Comparison of ENCODE assay signal across 17 cellular contexts in genomic region chr2:24453379-24454073, GRCh38. TPM values are rescaled to one million over a fixed set of nuclear protein-coding genes. Genes with fewer than 3 reads are reported as not detected.
DNase-seq lines count a peak whose midpoint lies in the region; ATAC-seq and TF ChIP-seq lines count a peak whose summit lies in the region.
"Had no signal": no experiment of that assay in that cellular context is flagged by ENCODE, and none has a peak within 500 bp of the region (broad histone marks: within the 10 kb centered on the region; RNA-seq: fewer than 3 reads in every experiment).

No MANE protein-coding gene starts in this region.

- H3K9me3 Mint-ChIP-seq in endothelial cell (ENCODE audit: unreplicated experiment) = no peaks in the 10 kb centered on the region

- no peak overlapping the region for H3K27ac Mint-ChIP-seq in endothelial cell (ENCODE audit: unreplicated experiment)
- H3K27ac Mint-ChIP-seq: stimulated activated memory B cell treated with anti-CD40 and anti-IgM and Interleukin-4, amounts not matched to agents 10 μg/mL and 1 μg/mL and 100 μg/mL, for 72 hours; T-helper 1 cell treated with Interleukin-12 subunit alpha and Interleukin-12 subunit beta and Interleukin-4 antibody, amounts not matched to agents 30 μg/mL and 1 μg/mL, for 36 hours had no signal

- H3K4me3 ChIP-seq in left ventricle myocardium inferior (peak overlapping the region; percentile 54), epithelial cell of esophagus (ENCODE audit: low read length) (no peak overlapping the region), parathyroid adenoma (ENCODE audit: low read depth, low read length) (peak overlapping the region; percentile 25)
- no peak overlapping the region for H3K4me3 ChIP-seq in effector memory CD4-positive, alpha-beta T cell (ENCODE audit: insufficient read depth, low read depth, low read length, poor library complexity, severe bottlenecking)

- DNase-seq in left ventricle myocardium inferior = no peak
- no peak for DNase-seq in cardiac septum (ENCODE audit: low spot score)
- peak; percentile 22 for DNase-seq in epithelial cell of esophagus (ENCODE audit: low read depth)
- no peak for DNase-seq in GM13977 (ENCODE audit: low spot score)
- no peak for DNase-seq in endothelial cell (ENCODE audit: low spot score)
- DNase-seq in effector memory CD4-positive, alpha-beta T cell = no peak
- DNase-seq: activated CD4-positive, alpha-beta T cell treated with anti-CD3 and anti-CD28 coated beads for 4 hours; AML-193; DMS 273 treated with DMSO at 0.1 percent for 48 hours; effector CD8-positive, alpha-beta T cell; left colon; NCI-H2081 treated with DMSO at 0.1 percent for 48 hours had no signal

- peaks cover 15% of the 10 kb centered on the region for H3K9me3 ChIP-seq in left ventricle myocardium inferior (replicated peaks)
- H3K9me3 ChIP-seq in parathyroid adenoma (ENCODE audit: control insufficient read depth, low read length) = no peaks in the 10 kb centered on the region
- no peaks in the 10 kb centered on the region for H3K9me3 ChIP-seq in effector memory CD4-positive, alpha-beta T cell (ENCODE audit: control insufficient read depth, low read length)

- H3K4me1 Mint-ChIP-seq in endothelial cell (ENCODE audit: unreplicated experiment) = peaks cover 8% of the 10 kb centered on the region
- H3K4me1 Mint-ChIP-seq: stimulated activated memory B cell treated with anti-CD40 and anti-IgM and Interleukin-4, amounts not matched to agents 10 μg/mL and 1 μg/mL and 100 μg/mL, for 72 hours had no signal

- ATAC-seq in HG03354 (IDR thresholded peaks at IDR 0.05; ENCODE audit: poor library complexity, severe bottlenecking, unreplicated experiment) = no peak
- ATAC-seq: HepG2; left colon; stimulated activated memory B cell treated with anti-CD40 and anti-IgM and Interleukin-4, amounts not matched to agents 10 μg/mL and 1 μg/mL and 100 μg/mL, for 72 hours had no signal

- H3K36me3 Mint-ChIP-seq in endothelial cell (ENCODE audit: low read depth, unreplicated experiment) = peaks cover 8% of the 10 kb centered on the region

- in situ Hi-C loops in GM13977 (cut with MboI; ENCODE audit: low pct_unique_long_range_greater_than_20kb, low sequenced_read_pairs, unreplicated experiment) = no loop called here

- peaks cover 3% of the 10 kb centered on the region for H3K27me3 Mint-ChIP-seq in endothelial cell (ENCODE audit: unreplicated experiment)

- H3K4me3 Mint-ChIP-seq in endothelial cell (ENCODE audit: unreplicated experiment) = no peak overlapping the region
- H3K4me3 Mint-ChIP-seq: stimulated activated memory B cell treated with anti-CD40 and anti-IgM and Interleukin-4, amounts not matched to agents 10 μg/mL and 1 μg/mL and 100 μg/mL, for 72 hours; T-helper 1 cell treated with Interleukin-12 subunit alpha and Interleukin-12 subunit beta and Interleukin-4 antibody, amounts not matched to agents 30 μg/mL and 1 μg/mL, for 36 hours had no signal

- H3K27me3 ChIP-seq in left ventricle myocardium inferior (ENCODE audit: low read depth) = no peaks in the 10 kb centered on the region
- no peaks in the 10 kb centered on the region for H3K27me3 ChIP-seq in parathyroid adenoma (ENCODE audit: control insufficient read depth, insufficient read depth, low read length)
- H3K27me3 ChIP-seq in effector memory CD4-positive, alpha-beta T cell (replicated peaks; ENCODE audit: control insufficient read depth, insufficient read depth, low read length, poor library complexity, severe bottlenecking) = no peaks in the 10 kb centered on the region

- intact Hi-C loops in left ventricle myocardium inferior (cut with micrococcal nuclease) = no loop called here
- intact Hi-C loops in cardiac septum (cut with DNase I) = no loop called here

- no peaks in the 10 kb centered on the region for H3K36me3 ChIP-seq in left ventricle myocardium inferior
- no peaks in the 10 kb centered on the region for H3K36me3 ChIP-seq in parathyroid adenoma (ENCODE audit: control insufficient read depth, insufficient read depth, low read length)
- no peaks in the 10 kb centered on the region for H3K36me3 ChIP-seq in effector memory CD4-positive, alpha-beta T cell (ENCODE audit: control insufficient read depth, insufficient read depth, low read length)

- H3K27ac ChIP-seq in left ventricle myocardium inferior (replicated peaks) (peak overlapping the region; percentile 59), parathyroid adenoma (no peak overlapping the region)
- no peak overlapping the region for H3K27ac ChIP-seq in effector memory CD4-positive, alpha-beta T cell (ENCODE audit: insufficient read depth, low read length, poor library complexity, severe bottlenecking)

- peak overlapping the region; percentile 58 for H3K4me2 ChIP-seq in parathyroid adenoma (ENCODE audit: low read length)

- H3K9ac ChIP-seq in parathyroid adenoma = no peak overlapping the region

- peaks cover 9% of the 10 kb centered on the region for H3K4me1 ChIP-seq in left ventricle myocardium inferior
- peaks cover 2% of the 10 kb centered on the region for H3K4me1 ChIP-seq in parathyroid adenoma
- H3K4me1 ChIP-seq in effector memory CD4-positive, alpha-beta T cell (ENCODE audit: control insufficient read depth, insufficient read depth, low read length, poor library complexity, severe bottlenecking) = no peaks in the 10 kb centered on the region

- H2AFZ ChIP-seq in parathyroid adenoma = peak overlapping the region; percentile 52

- no peak for TF ChIP-seq CTCF in left ventricle myocardium inferior (IDR thresholded peaks at IDR 0.05; ENCODE audit: borderline replicate concordance)
- no peak for TF ChIP-seq CTCF in epithelial cell of esophagus (IDR thresholded peaks at IDR 0.05; ENCODE audit: insufficient read depth, low read depth, low read length, missing control alignments)
- no peak for TF ChIP-seq CTCF in parathyroid adenoma (IDR thresholded peaks at IDR 0.05)
- TF ChIP-seq CTCF in GM13977 (IDR thresholded peaks at IDR 0.05; ENCODE audit: extremely low read depth, insufficient read depth, missing control alignments) = no peak
- no peak for TF ChIP-seq CTCF in endothelial cell (IDR thresholded peaks at IDR 0.05; ENCODE audit: unreplicated experiment)

- H3K79me2 ChIP-seq in parathyroid adenoma = no peaks in the 10 kb centered on the region

RNA-seq across cellular contexts. Expression of gene NCOA1, which starts 37.5 kb away (rescaled TPM):
- total RNA-seq in left ventricle myocardium inferior (26.9 TPM), cardiac septum (31.9 TPM), endothelial cell (ENCODE audit: unreplicated experiment) (47.4 TPM)

Comparison
In these comparisons a context has a peak if more than half of its experiments do, and no peak if none do; other contexts are left out.
1. H3K4me3 ChIP-seq: peak in left ventricle myocardium inferior (single experiment) and parathyroid adenoma (single experiment); none in epithelial cell of esophagus (single experiment) and effector memory CD4-positive, alpha-beta T cell (single experiment).